1 cellular context compared by ENCODE assay signal in the genomic region with DNA sequence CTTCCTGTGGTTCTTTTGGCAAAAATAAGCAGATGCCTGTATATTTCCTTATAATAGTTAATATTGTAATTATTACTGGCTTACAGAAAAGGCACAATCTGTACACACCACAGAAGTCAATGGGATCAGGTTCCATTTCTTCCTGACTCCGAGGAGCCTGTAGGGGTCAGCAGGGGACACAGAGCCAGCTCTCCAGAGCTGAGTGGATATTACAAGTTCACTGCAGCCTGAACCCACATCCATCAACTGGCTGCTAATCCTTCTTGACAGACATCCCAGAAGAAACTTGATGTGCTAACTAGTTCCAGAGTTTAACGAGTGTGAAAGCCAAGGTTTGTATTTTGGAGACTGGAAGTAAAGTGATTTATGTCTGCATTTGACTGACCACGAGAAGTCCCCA.
TF ChIP-seq lines count a peak whose summit lies in the region.

No MANE protein-coding gene starts in this region.

TF ChIP-seq in H1, 55 proteins besides CTCF, POLR2A, EP300 and RAD21 (continued from another document):
- TF ChIP-seq, protein P1, sequence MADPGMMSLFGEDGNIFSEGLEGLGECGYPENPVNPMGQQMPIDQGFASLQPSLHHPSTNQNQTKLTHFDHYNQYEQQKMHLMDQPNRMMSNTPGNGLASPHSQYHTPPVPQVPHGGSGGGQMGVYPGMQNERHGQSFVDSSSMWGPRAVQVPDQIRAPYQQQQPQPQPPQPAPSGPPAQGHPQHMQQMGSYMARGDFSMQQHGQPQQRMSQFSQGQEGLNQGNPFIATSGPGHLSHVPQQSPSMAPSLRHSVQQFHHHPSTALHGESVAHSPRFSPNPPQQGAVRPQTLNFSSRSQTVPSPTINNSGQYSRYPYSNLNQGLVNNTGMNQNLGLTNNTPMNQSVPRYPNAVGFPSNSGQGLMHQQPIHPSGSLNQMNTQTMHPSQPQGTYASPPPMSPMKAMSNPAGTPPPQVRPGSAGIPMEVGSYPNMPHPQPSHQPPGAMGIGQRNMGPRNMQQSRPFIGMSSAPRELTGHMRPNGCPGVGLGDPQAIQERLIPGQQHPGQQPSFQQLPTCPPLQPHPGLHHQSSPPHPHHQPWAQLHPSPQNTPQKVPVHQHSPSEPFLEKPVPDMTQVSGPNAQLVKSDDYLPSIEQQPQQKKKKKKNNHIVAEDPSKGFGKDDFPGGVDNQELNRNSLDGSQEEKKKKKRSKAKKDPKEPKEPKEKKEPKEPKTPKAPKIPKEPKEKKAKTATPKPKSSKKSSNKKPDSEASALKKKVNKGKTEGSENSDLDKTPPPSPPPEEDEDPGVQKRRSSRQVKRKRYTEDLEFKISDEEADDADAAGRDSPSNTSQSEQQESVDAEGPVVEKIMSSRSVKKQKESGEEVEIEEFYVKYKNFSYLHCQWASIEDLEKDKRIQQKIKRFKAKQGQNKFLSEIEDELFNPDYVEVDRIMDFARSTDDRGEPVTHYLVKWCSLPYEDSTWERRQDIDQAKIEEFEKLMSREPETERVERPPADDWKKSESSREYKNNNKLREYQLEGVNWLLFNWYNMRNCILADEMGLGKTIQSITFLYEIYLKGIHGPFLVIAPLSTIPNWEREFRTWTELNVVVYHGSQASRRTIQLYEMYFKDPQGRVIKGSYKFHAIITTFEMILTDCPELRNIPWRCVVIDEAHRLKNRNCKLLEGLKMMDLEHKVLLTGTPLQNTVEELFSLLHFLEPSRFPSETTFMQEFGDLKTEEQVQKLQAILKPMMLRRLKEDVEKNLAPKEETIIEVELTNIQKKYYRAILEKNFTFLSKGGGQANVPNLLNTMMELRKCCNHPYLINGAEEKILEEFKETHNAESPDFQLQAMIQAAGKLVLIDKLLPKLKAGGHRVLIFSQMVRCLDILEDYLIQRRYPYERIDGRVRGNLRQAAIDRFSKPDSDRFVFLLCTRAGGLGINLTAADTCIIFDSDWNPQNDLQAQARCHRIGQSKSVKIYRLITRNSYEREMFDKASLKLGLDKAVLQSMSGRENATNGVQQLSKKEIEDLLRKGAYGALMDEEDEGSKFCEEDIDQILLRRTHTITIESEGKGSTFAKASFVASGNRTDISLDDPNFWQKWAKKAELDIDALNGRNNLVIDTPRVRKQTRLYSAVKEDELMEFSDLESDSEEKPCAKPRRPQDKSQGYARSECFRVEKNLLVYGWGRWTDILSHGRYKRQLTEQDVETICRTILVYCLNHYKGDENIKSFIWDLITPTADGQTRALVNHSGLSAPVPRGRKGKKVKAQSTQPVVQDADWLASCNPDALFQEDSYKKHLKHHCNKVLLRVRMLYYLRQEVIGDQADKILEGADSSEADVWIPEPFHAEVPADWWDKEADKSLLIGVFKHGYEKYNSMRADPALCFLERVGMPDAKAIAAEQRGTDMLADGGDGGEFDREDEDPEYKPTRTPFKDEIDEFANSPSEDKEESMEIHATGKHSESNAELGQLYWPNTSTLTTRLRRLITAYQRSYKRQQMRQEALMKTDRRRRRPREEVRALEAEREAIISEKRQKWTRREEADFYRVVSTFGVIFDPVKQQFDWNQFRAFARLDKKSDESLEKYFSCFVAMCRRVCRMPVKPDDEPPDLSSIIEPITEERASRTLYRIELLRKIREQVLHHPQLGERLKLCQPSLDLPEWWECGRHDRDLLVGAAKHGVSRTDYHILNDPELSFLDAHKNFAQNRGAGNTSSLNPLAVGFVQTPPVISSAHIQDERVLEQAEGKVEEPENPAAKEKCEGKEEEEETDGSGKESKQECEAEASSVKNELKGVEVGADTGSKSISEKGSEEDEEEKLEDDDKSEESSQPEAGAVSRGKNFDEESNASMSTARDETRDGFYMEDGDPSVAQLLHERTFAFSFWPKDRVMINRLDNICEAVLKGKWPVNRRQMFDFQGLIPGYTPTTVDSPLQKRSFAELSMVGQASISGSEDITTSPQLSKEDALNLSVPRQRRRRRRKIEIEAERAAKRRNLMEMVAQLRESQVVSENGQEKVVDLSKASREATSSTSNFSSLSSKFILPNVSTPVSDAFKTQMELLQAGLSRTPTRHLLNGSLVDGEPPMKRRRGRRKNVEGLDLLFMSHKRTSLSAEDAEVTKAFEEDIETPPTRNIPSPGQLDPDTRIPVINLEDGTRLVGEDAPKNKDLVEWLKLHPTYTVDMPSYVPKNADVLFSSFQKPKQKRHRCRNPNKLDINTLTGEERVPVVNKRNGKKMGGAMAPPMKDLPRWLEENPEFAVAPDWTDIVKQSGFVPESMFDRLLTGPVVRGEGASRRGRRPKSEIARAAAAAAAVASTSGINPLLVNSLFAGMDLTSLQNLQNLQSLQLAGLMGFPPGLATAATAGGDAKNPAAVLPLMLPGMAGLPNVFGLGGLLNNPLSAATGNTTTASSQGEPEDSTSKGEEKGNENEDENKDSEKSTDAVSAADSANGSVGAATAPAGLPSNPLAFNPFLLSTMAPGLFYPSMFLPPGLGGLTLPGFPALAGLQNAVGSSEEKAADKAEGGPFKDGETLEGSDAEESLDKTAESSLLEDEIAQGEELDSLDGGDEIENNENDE (IDR thresholded peaks at IDR 0.05; ENCODE audit: insufficient replicate concordance, low read length), result no peak
- TF ChIP-seq BCL11A (IDR thresholded peaks at IDR 0.05; ENCODE audit: low read depth in 2 of 2, low read length in 2 of 2) (no peak), TAF7 (optimal IDR thresholded peaks at IDR 0.05; ENCODE audit: borderline replicate concordance, low read depth, low read length) (no peak), GABPA (IDR thresholded peaks at IDR 0.05; ENCODE audit: borderline replicate concordance, insufficient read depth, low read length) (no peak), MAFK (IDR thresholded peaks at IDR 0.05; ENCODE audit: low read depth, low read length) (no peak)
